Comparison of ENCODE assay signal across 30 cellular contexts in genomic region chr6:11296449-11297375, GRCh38.
DNase-seq lines count a peak whose midpoint lies in the region; ATAC-seq and TF ChIP-seq lines count a peak whose summit lies in the region.
"Had no signal": no experiment of that assay in that cellular context is flagged by ENCODE, and none has a peak within 500 bp of the region (broad histone marks: within the 10 kb centered on the region; RNA-seq: fewer than 3 reads in every experiment).

No MANE protein-coding gene starts in this region.

- H3K79me1 ChIP-seq in mesenchymal stem cell (replicated peaks; ENCODE audit: low read length, poor library complexity, severe bottlenecking), result no peaks in the 10 kb centered on the region

- H3K36me3 ChIP-seq in HEK293 (ENCODE audit: control insufficient read depth in 2 of 2, insufficient read depth in 1 of 2, low read length in 2 of 2) (no peaks in the 10 kb centered on the region), mesenchymal stem cell (ENCODE audit: control insufficient read depth in 1 of 2, insufficient read depth in 2 of 2, low read depth in 1 of 2, low read length in 2 of 2) (no peaks in the 10 kb centered on the region)
- H3K36me3 ChIP-seq: Peyer's patch had no signal

- no peak overlapping the region for H2AK5ac ChIP-seq in mesenchymal stem cell (ENCODE audit: low read length, severe bottlenecking)

- no peak overlapping the region for H3K4me3 Mint-ChIP-seq in central memory CD8-positive, alpha-beta T cell
- no peak overlapping the region for H3K4me3 Mint-ChIP-seq in type B pancreatic cell
- H3K4me3 Mint-ChIP-seq: activated CD4-positive, alpha-beta memory T cell treated with anti-CD3 and anti-CD28 coated beads, Interleukin-2, amount 10 ng/mL, durations not matched to agents 7 days and 5 days; activated naive CD8-positive, alpha-beta T cell treated with anti-CD3 and anti-CD28 coated beads, Interleukin-2, amount 50 U/mL, for 24 hours; endodermal cell; stimulated activated memory B cell treated with anti-CD40 and anti-IgM and Interleukin-4, amounts not matched to agents 10 μg/mL and 1 μg/mL and 100 μg/mL, for 72 hours had no signal

- no peak overlapping the region for H2BK120ac ChIP-seq in mesenchymal stem cell (ENCODE audit: low read depth, low read length)

- POLR2A ChIA-PET in HEK293 (lab: Yijun Ruan, JAX), result interaction anchor here (0.6 kb wide), 1 partner anchor 10 kb away, joined by 3 read pairs; no protein-coding TSS in a partner anchor

- H2AFZ ChIP-seq in mesenchymal stem cell (ENCODE audit: low read depth, low read length), result no peak overlapping the region

- WGBS in mesenchymal stem cell, result 97% methylated on average over 10 of the region's 11 CpGs

- H3K27ac ChIP-seq in HEK293 (ENCODE audit: extremely low read depth, low read depth, low read length), result no peak overlapping the region
- H3K27ac ChIP-seq in mesenchymal stem cell (ENCODE audit: low read length, poor library complexity, severe bottlenecking), result no peak overlapping the region
- H3K27ac ChIP-seq: Peyer's patch, psoas muscle had no signal

- CTCF ChIA-PET in HEK293 (lab: Yijun Ruan, JAX), result interaction anchor here (0.7 kb wide), 1 partner anchor 17 kb away, joined by 4 read pairs; no protein-coding TSS in a partner anchor

- H3K27me3 Mint-ChIP-seq in central memory CD8-positive, alpha-beta T cell, result no peaks in the 10 kb centered on the region
- no peaks in the 10 kb centered on the region for H3K27me3 Mint-ChIP-seq in type B pancreatic cell
- H3K27me3 Mint-ChIP-seq: activated CD4-positive, alpha-beta memory T cell treated with anti-CD3 and anti-CD28 coated beads, Interleukin-2, amount 10 ng/mL, durations not matched to agents 7 days and 5 days; activated naive CD8-positive, alpha-beta T cell treated with anti-CD3 and anti-CD28 coated beads, Interleukin-2, amount 50 U/mL, for 24 hours; stimulated activated memory B cell treated with anti-CD40 and anti-IgM and Interleukin-4, amounts not matched to agents 10 μg/mL and 1 μg/mL and 100 μg/mL, for 72 hours had no signal

- peaks cover 7% of the 10 kb centered on the region for H3K4me1 ChIP-seq in HEK293 (ENCODE audit: control insufficient read depth, insufficient read depth, low read length)
- peaks cover 12% of the 10 kb centered on the region for H3K4me1 ChIP-seq in mesenchymal stem cell (ENCODE audit: control insufficient read depth, insufficient read depth, low read depth, low read length)
- H3K4me1 ChIP-seq: Peyer's patch, psoas muscle had no signal

- H3K4ac ChIP-seq in mesenchymal stem cell (ENCODE audit: low read depth in 1 of 2, low read length in 2 of 2), result no peak overlapping the region

- H3K9me3 ChIP-seq in HEK293 (ENCODE audit: control insufficient read depth, insufficient read depth, low read depth, low read length) (no peaks in the 10 kb centered on the region; the same call in 1 of the 2 replicates), mesenchymal stem cell (ENCODE audit: control insufficient read depth, low read length) (peaks cover 11% of the 10 kb centered on the region)
- H3K9me3 ChIP-seq: Peyer's patch, psoas muscle had no signal

- no peak overlapping the region for H3K23ac ChIP-seq in mesenchymal stem cell (ENCODE audit: low read length in 2 of 2)

- no peak for DNase-seq in central memory CD8-positive, alpha-beta T cell (ENCODE audit: low spot score in 2 of 2)
- DNase-seq in mesenchymal stem cell (no peak), type B pancreatic cell (ENCODE audit: extremely low spot score, unreplicated experiment) (no peak), SIG-M5 (lab: John Stamatoyannopoulos, UW) (no peak)
- DNase-seq: activated CD4-positive, alpha-beta memory T cell treated with anti-CD3 and anti-CD28 coated beads, Interleukin-2, amount 10 ng/mL, durations not matched to agents 7 days and 5 days; activated CD8-positive, alpha-beta memory T cell treated with anti-CD3 and anti-CD28 coated beads, Interleukin-2, amount 50 U/mL, for 4 hours; activated naive CD4-positive, alpha-beta T cell; activated naive CD8-positive, alpha-beta T cell treated with anti-CD3 and anti-CD28 coated beads, Interleukin-2, amount 50 U/mL, for 24 hours; C1 segment of cervical spinal cord; caudate nucleus; COR-L47; dermis blood vessel endothelial cell; DND-41; endodermal cell; GF-D8; head of caudate nucleus; Kasumi-1; mammary epithelial cell; NCI-H1436 treated with DMSO at 0.1 percent for 48 hours; NCI-H2107; Peyer's patch; psoas muscle; SHP77 treated with DMSO at 0.1 percent for 48 hours; stimulated activated CD4-positive, alpha-beta T cell treated with anti-CD3 and anti-CD28 coated beads, Interleukin-15, amount 100 ng/mL, for 24 hours; trophoblast cell had no signal

- H3K9ac ChIP-seq in mesenchymal stem cell (ENCODE audit: low read length), result no peak overlapping the region

- no peaks in the 10 kb centered on the region for H3K27me3 ChIP-seq in mesenchymal stem cell (ENCODE audit: control insufficient read depth in 1 of 2, insufficient read depth in 1 of 2, low read length in 2 of 2)
- H3K27me3 ChIP-seq: Peyer's patch had no signal

- H2BK12ac ChIP-seq in mesenchymal stem cell (ENCODE audit: low read length in 2 of 2), result no peak overlapping the region

- ATAC-seq in central memory CD8-positive, alpha-beta T cell (replicated peaks; ENCODE audit: extremely low read depth, poor library complexity, severe bottlenecking), result no peak
- ATAC-seq in GM18907 (IDR thresholded peaks at IDR 0.05; ENCODE audit: unreplicated experiment), result no peak
- no peak for ATAC-seq in HG02885 (IDR thresholded peaks at IDR 0.05; ENCODE audit: poor library complexity, unreplicated experiment)
- ATAC-seq: activated naive CD8-positive, alpha-beta T cell treated with anti-CD3 and anti-CD28 coated beads, Interleukin-2, amount 50 U/mL, for 24 hours; esophagus mucosa; psoas muscle; stimulated activated memory B cell treated with anti-CD40 and anti-IgM and Interleukin-4, amounts not matched to agents 10 μg/mL and 1 μg/mL and 100 μg/mL, for 72 hours had no signal

- H3K18ac ChIP-seq in mesenchymal stem cell (ENCODE audit: low read depth in 1 of 2, low read length in 2 of 2), result no peak overlapping the region

- H3K4me1 Mint-ChIP-seq in central memory CD8-positive, alpha-beta T cell, result peaks cover 64% of the 10 kb centered on the region
- H3K4me1 Mint-ChIP-seq in type B pancreatic cell (ENCODE audit: unreplicated experiment), result peaks cover 14% of the 10 kb centered on the region

- peaks cover 23% of the 10 kb centered on the region for H3K36me3 Mint-ChIP-seq in central memory CD8-positive, alpha-beta T cell (ENCODE audit: insufficient read depth)
- H3K36me3 Mint-ChIP-seq in type B pancreatic cell, result peaks cover 3% of the 10 kb centered on the region

- no peak overlapping the region for H4K8ac ChIP-seq in mesenchymal stem cell (ENCODE audit: low read length)

- no peak overlapping the region for H2BK5ac ChIP-seq in mesenchymal stem cell (ENCODE audit: low read depth, low read length, poor library complexity, severe bottlenecking)

- no peak for TF ChIP-seq CTCF in HEK293 (tag by site-specific recombination; IDR thresholded peaks at IDR 0.05)
- no peak for TF ChIP-seq CTCF in type B pancreatic cell (conservative IDR thresholded peaks at IDR 0.05)

- peak overlapping the region; percentile 33 for H3K4me2 ChIP-seq in mesenchymal stem cell (ENCODE audit: low read length, poor library complexity, severe bottlenecking)

- no peak overlapping the region for H4K91ac ChIP-seq in mesenchymal stem cell (ENCODE audit: low read length)

- H3K4me3 ChIP-seq in HEK293 (ENCODE audit: low read depth, low read length) (no peak overlapping the region), mesenchymal stem cell (ENCODE audit: insufficient read depth in 1 of 2, low read depth in 1 of 2, low read length in 2 of 2) (no peak overlapping the region)
- H3K4me3 ChIP-seq: Peyer's patch, psoas muscle had no signal

- no peak overlapping the region for H2BK15ac ChIP-seq in mesenchymal stem cell (ENCODE audit: low read depth, poor library complexity, severe bottlenecking)

- H3K14ac ChIP-seq in mesenchymal stem cell (ENCODE audit: low read length in 2 of 2), result no peak overlapping the region

- H3K27ac Mint-ChIP-seq in central memory CD8-positive, alpha-beta T cell (ENCODE audit: low read depth), result peak overlapping the region; percentile 62
- H3K27ac Mint-ChIP-seq in type B pancreatic cell, result peak overlapping the region; percentile 62
- H3K27ac Mint-ChIP-seq: activated CD4-positive, alpha-beta memory T cell treated with anti-CD3 and anti-CD28 coated beads, Interleukin-2, amount 10 ng/mL, durations not matched to agents 7 days and 5 days; activated naive CD8-positive, alpha-beta T cell treated with anti-CD3 and anti-CD28 coated beads, Interleukin-2, amount 50 U/mL, for 24 hours; endodermal cell; stimulated activated memory B cell treated with anti-CD40 and anti-IgM and Interleukin-4, amounts not matched to agents 10 μg/mL and 1 μg/mL and 100 μg/mL, for 72 hours had no signal

- H3K9me3 Mint-ChIP-seq in central memory CD8-positive, alpha-beta T cell, result no peaks in the 10 kb centered on the region
- peaks cover 18% of the 10 kb centered on the region for H3K9me3 Mint-ChIP-seq in type B pancreatic cell

TF ChIP-seq in HEK293, 187 proteins besides CTCF, POLR2A, EP300 and RAD21:
- peak; percentile 63 for TF ChIP-seq PRDM1 (tag by site-specific recombination; IDR thresholded peaks at IDR 0.05)
- TF ChIP-seq ZNF366 (tag by site-specific recombination; conservative IDR thresholded peaks at IDR 0.05), result peak; percentile 79
- TF ChIP-seq ZNF660 (tag by site-specific recombination; IDR thresholded peaks at IDR 0.05), result no peak
